ENCODE assay signal across 7 cellular contexts in genomic region chr7:95199779-95200558, GRCh38.
A peak's percentile ranks its signal among the peaks of the same experiment; 100 is the strongest.
DNase-seq lines count a peak whose midpoint lies in the region; ATAC-seq and TF ChIP-seq lines count a peak whose summit lies in the region.

No MANE protein-coding gene starts in this region.

- H3K27me3 ChIP-seq in Loucy (ENCODE audit: insufficient read depth, low read length, poor library complexity, severe bottlenecking) (no peaks in the 10 kb centered on the region), RWPE2 (ENCODE audit: insufficient read depth, poor library complexity, severe bottlenecking) (no peaks in the 10 kb centered on the region)

- no peak overlapping the region for H3K27ac ChIP-seq in RWPE2 (ENCODE audit: poor library complexity, severe bottlenecking)

- no peak overlapping the region for H3K4me2 ChIP-seq in Loucy (ENCODE audit: low read depth, low read length, poor library complexity, severe bottlenecking)

- H3K4me1 ChIP-seq in Loucy (ENCODE audit: insufficient read depth, low read length, poor library complexity, severe bottlenecking) (no peaks in the 10 kb centered on the region), RWPE2 (ENCODE audit: insufficient read depth, poor library complexity, severe bottlenecking) (no peaks in the 10 kb centered on the region)

- H3K79me2 ChIP-seq in Loucy (ENCODE audit: insufficient read depth, low read length): no peaks in the 10 kb centered on the region

- DNase-seq in GM12865 (ENCODE audit: low read depth): peak; percentile 40
- no peak for DNase-seq in RWPE2 (ENCODE audit: low spot score)
- DNase-seq in fibroblast of the aortic adventitia (ENCODE audit: low read depth): peak; percentile 63
- DNase-seq in occipital lobe (lab: John Stamatoyannopoulos, UW): peak; percentile 40

- no peak overlapping the region for H3K9ac ChIP-seq in Loucy (ENCODE audit: low read depth, low read length, poor library complexity, severe bottlenecking)

- no peaks in the 10 kb centered on the region for H3K9me3 ChIP-seq in Loucy (ENCODE audit: insufficient read depth, low read depth, low read length)
- H3K9me3 ChIP-seq in RWPE2 (ENCODE audit: severe bottlenecking): no peaks in the 10 kb centered on the region

- H3K4me3 ChIP-seq in GM12865 (ENCODE audit: low read depth, low read length) (no peak overlapping the region), Loucy (ENCODE audit: low read length, poor library complexity, severe bottlenecking) (no peak overlapping the region), RWPE2 (ENCODE audit: severe bottlenecking) (no peak overlapping the region), fibroblast of the aortic adventitia (ENCODE audit: low read depth, low read length) (no peak overlapping the region)

- no peaks in the 10 kb centered on the region for H3K9me2 ChIP-seq in Loucy (replicated peaks; ENCODE audit: low read depth, low read length)

- no peaks in the 10 kb centered on the region for H4K20me1 ChIP-seq in Loucy (ENCODE audit: insufficient read depth, low read length, poor library complexity, severe bottlenecking)

- ATAC-seq in RWPE2 (ENCODE audit: low read depth) (peak; percentile 50; the same call in 1 of the 3 replicates), GM21786 (IDR thresholded peaks at IDR 0.05; ENCODE audit: unreplicated experiment) (no peak), GM18870 (IDR thresholded peaks at IDR 0.05; ENCODE audit: unreplicated experiment) (no peak)

- no peaks in the 10 kb centered on the region for H3K36me3 ChIP-seq in Loucy (ENCODE audit: insufficient read depth, low read length)
- no peaks in the 10 kb centered on the region for H3K36me3 ChIP-seq in RWPE2 (ENCODE audit: low read depth)

- H3F3A ChIP-seq in Loucy (ENCODE audit: low read depth): no peaks in the 10 kb centered on the region

- TF ChIP-seq CTCF in GM12865 (IDR thresholded peaks at IDR 0.05; ENCODE audit: insufficient read depth, low read depth, low read length, missing control alignments): peak; percentile 43
- TF ChIP-seq CTCF in Loucy (conservative IDR thresholded peaks at IDR 0.05; ENCODE audit: low read length): peak; percentile 77
- TF ChIP-seq CTCF in RWPE2 (IDR thresholded peaks at IDR 0.05; ENCODE audit: poor library complexity, severe bottlenecking): peak; percentile 62
- peak; percentile 76 for TF ChIP-seq CTCF in fibroblast of the aortic adventitia (IDR thresholded peaks at IDR 0.05; ENCODE audit: insufficient read depth, low read length)

- H2AFZ ChIP-seq in Loucy (ENCODE audit: low read length): no peak overlapping the region
